Comparison of ENCODE assay signal across 28 cellular contexts in genomic region chrX:22105231-22105630, GRCh38.
DNase-seq lines count a peak whose midpoint lies in the region; ATAC-seq and TF ChIP-seq lines count a peak whose summit lies in the region.
"Had no signal": no experiment of that assay in that cellular context is flagged by ENCODE, and none has a peak within 500 bp of the region (broad histone marks: within the 10 kb centered on the region; RNA-seq: fewer than 3 reads in every experiment).

No MANE protein-coding gene starts in this region.

- H3K4me3 Mint-ChIP-seq in mesothelial cell of epicardium, result no peak overlapping the region
- H3K4me3 Mint-ChIP-seq: activated B cell treated with CpG ODN at 0.5 μM for 24 hours; activated naive CD8-positive, alpha-beta T cell treated with anti-CD3 and anti-CD28 coated beads, Interleukin-2, amount 10 ng/mL, durations not matched to agents 7 days and 5 days; activated T-cell treated with anti-CD3 and anti-CD28 coated beads, Interleukin-2, amount 50 U/mL, for 4 hours; naive thymus-derived CD8-positive, alpha-beta T cell had no signal

- peaks cover 9% of the 10 kb centered on the region for H3K36me3 Mint-ChIP-seq in mesothelial cell of epicardium
- H3K36me3 Mint-ChIP-seq: activated naive CD8-positive, alpha-beta T cell treated with anti-CD3 and anti-CD28 coated beads, Interleukin-2, amount 10 ng/mL, durations not matched to agents 7 days and 5 days; naive thymus-derived CD8-positive, alpha-beta T cell had no signal

- no peak overlapping the region for H3K4me2 ChIP-seq in trophoblast cell (ENCODE audit: low read length)

- H3K23ac ChIP-seq in trophoblast cell (ENCODE audit: low read length), result no peak overlapping the region

- peak overlapping the region; percentile 3 for H4K12ac ChIP-seq in trophoblast cell (ENCODE audit: low read depth, low read length)

- no peaks in the 10 kb centered on the region for H3K79me1 ChIP-seq in trophoblast cell (ENCODE audit: low read length)

- H4K91ac ChIP-seq in trophoblast cell (ENCODE audit: low read depth, low read length), result no peak overlapping the region

- H3K9ac ChIP-seq in trophoblast cell (ENCODE audit: low read length), result no peak overlapping the region

- H3K4me1 ChIP-seq in SJCRH30 (peaks cover 31% of the 10 kb centered on the region), trophoblast cell (ENCODE audit: control insufficient read depth in 1 of 2, insufficient read depth in 2 of 2, low read length in 2 of 2) (peaks cover 2 to 3% of the 10 kb centered on the region in 2 experiments)
- H3K4me1 ChIP-seq: heart right ventricle, psoas muscle, sigmoid colon, transverse colon had no signal

- H3K4me1 Mint-ChIP-seq in mesothelial cell of epicardium, result no peaks in the 10 kb centered on the region
- H3K4me1 Mint-ChIP-seq: activated B cell treated with CpG ODN at 0.5 μM for 24 hours; activated naive CD8-positive, alpha-beta T cell treated with anti-CD3 and anti-CD28 coated beads, Interleukin-2, amount 10 ng/mL, durations not matched to agents 7 days and 5 days; naive thymus-derived CD8-positive, alpha-beta T cell had no signal

- H3K18ac ChIP-seq in trophoblast cell (ENCODE audit: low read length), result no peak overlapping the region

- no peaks in the 10 kb centered on the region for H3K79me2 ChIP-seq in trophoblast cell (ENCODE audit: control insufficient read depth, insufficient read depth, low read length, poor library complexity)

- DNase-seq in AG20443 (ENCODE audit: low spot score) (peak; percentile 56), SJCRH30 (peak; percentile 88 to 92), fibroblast of pulmonary artery (ENCODE audit: low read depth) (peak; percentile 26), trophoblast cell (no peak), HCEC 1CT (no peak), NCI-H1436 (lab: John Stamatoyannopoulos, UW) (no peak), mesothelial cell of epicardium (ENCODE audit: low spot score in 2 of 2, unreplicated experiment in 2 of 2) (no peak)
- DNase-seq: activated B cell treated with CpG ODN at 0.5 μM for 24 hours; activated CD4-positive, alpha-beta T cell treated with anti-CD3 and anti-CD28 coated beads, Interleukin-2, amount 50 U/mL, for 1 hour; activated gamma-delta T cell; activated naive CD8-positive, alpha-beta T cell treated with anti-CD3 and anti-CD28 coated beads, Interleukin-2, amount 10 ng/mL, durations not matched to agents 7 days and 5 days; activated T-cell treated with anti-CD3 and anti-CD28 coated beads, Interleukin-2, amount 50 U/mL, for 4 hours; Caco-2; DMS79; GDM1; MV-4-11; naive thymus-derived CD8-positive, alpha-beta T cell; NCI-H510A; nucleus accumbens; OCI-M1; psoas muscle; sigmoid colon; stimulated activated CD4-positive, alpha-beta T cell treated with anti-CD3 and anti-CD28 coated beads, Interleukin-4, amount 100 ng/mL, for 24 hours; transverse colon had no signal

- WGBS in trophoblast cell (ENCODE audit: extremely low coverage, insufficient coverage, insufficient read length), result no CpG with 5 or more reads among the region's 6 CpGs

- H3K27ac ChIP-seq in SJCRH30 (peak overlapping the region; percentile 37), trophoblast cell (ENCODE audit: low read depth, low read length) (no peak overlapping the region)
- H3K27ac ChIP-seq: C4-2B, heart right ventricle, psoas muscle, RWPE1, transverse colon had no signal

- H2AFZ ChIP-seq in trophoblast cell (ENCODE audit: insufficient read depth, low read length, poor library complexity), result no peak overlapping the region

- no peak overlapping the region for H2AK5ac ChIP-seq in trophoblast cell (ENCODE audit: low read length)

- H2BK120ac ChIP-seq in trophoblast cell (ENCODE audit: insufficient read depth, low read length, poor library complexity), result no peak overlapping the region

- no peak overlapping the region for H4K8ac ChIP-seq in trophoblast cell (ENCODE audit: low read depth, low read length)

- no peak overlapping the region for H3K4me3 ChIP-seq in SJCRH30
- no peak overlapping the region for H3K4me3 ChIP-seq in fibroblast of pulmonary artery (replicated peaks; ENCODE audit: low read depth, low read length)
- H3K4me3 ChIP-seq in trophoblast cell (ENCODE audit: low read depth, low read length), result no peak overlapping the region
- H3K4me3 ChIP-seq: heart right ventricle, psoas muscle, sigmoid colon, transverse colon had no signal

- no peak for ATAC-seq in GM21423 (IDR thresholded peaks at IDR 0.05; ENCODE audit: unreplicated experiment)
- ATAC-seq: activated T-cell treated with anti-CD3 and anti-CD28 coated beads, Interleukin-2, amount 50 U/mL, for 4 hours; naive thymus-derived CD8-positive, alpha-beta T cell; psoas muscle had no signal

- no peak overlapping the region for H2BK5ac ChIP-seq in trophoblast cell (ENCODE audit: low read depth, low read length, poor library complexity)

- no peak overlapping the region for H3K27ac Mint-ChIP-seq in mesothelial cell of epicardium
- H3K27ac Mint-ChIP-seq: activated B cell treated with CpG ODN at 0.5 μM for 24 hours; activated naive CD8-positive, alpha-beta T cell treated with anti-CD3 and anti-CD28 coated beads, Interleukin-2, amount 10 ng/mL, durations not matched to agents 7 days and 5 days; naive thymus-derived CD8-positive, alpha-beta T cell had no signal

- no peaks in the 10 kb centered on the region for H3K27me3 ChIP-seq in SJCRH30
- no peaks in the 10 kb centered on the region for H3K27me3 ChIP-seq in trophoblast cell (ENCODE audit: insufficient read depth, low read length)
- H3K27me3 ChIP-seq: heart right ventricle, sigmoid colon, transverse colon had no signal

- peaks cover 27% of the 10 kb centered on the region for H3K9me3 Mint-ChIP-seq in mesothelial cell of epicardium
- H3K9me3 Mint-ChIP-seq: activated B cell treated with CpG ODN at 0.5 μM for 24 hours; activated naive CD8-positive, alpha-beta T cell treated with anti-CD3 and anti-CD28 coated beads, Interleukin-2, amount 10 ng/mL, durations not matched to agents 7 days and 5 days; activated T-cell treated with anti-CD3 and anti-CD28 coated beads, Interleukin-2, amount 50 U/mL, for 4 hours; naive thymus-derived CD8-positive, alpha-beta T cell had no signal

- H3K9me3 ChIP-seq in SJCRH30 (replicated peaks), result 0 out of 2 replicates have a peak, but pooled peaks cover 2% of the 10 kb centered on the region
- peaks cover 2% of the 10 kb centered on the region for H3K9me3 ChIP-seq in trophoblast cell (ENCODE audit: insufficient read depth, low read depth, low read length)
- H3K9me3 ChIP-seq: Caco-2, heart right ventricle, psoas muscle, sigmoid colon, transverse colon had no signal

- H2BK12ac ChIP-seq in trophoblast cell (ENCODE audit: low read length), result no peak overlapping the region

- TF ChIP-seq CTCF in fibroblast of pulmonary artery (IDR thresholded peaks at IDR 0.05; ENCODE audit: low read length, missing control alignments) (no peak), mesothelial cell of epicardium (IDR thresholded peaks at IDR 0.05; ENCODE audit: unreplicated experiment) (no peak)

- H3K36me3 ChIP-seq in SJCRH30 (no peaks in the 10 kb centered on the region), trophoblast cell (ENCODE audit: control insufficient read depth in 1 of 2, insufficient read depth in 2 of 2, low read length in 2 of 2) (no peaks in the 10 kb centered on the region)
- H3K36me3 ChIP-seq: heart right ventricle, sigmoid colon, transverse colon had no signal

- H3K4ac ChIP-seq in trophoblast cell (ENCODE audit: low read depth, low read length), result no peak overlapping the region

- no peaks in the 10 kb centered on the region for H3K27me3 Mint-ChIP-seq in mesothelial cell of epicardium (ENCODE audit: low read depth)
- H3K27me3 Mint-ChIP-seq: activated B cell treated with CpG ODN at 0.5 μM for 24 hours; activated naive CD8-positive, alpha-beta T cell treated with anti-CD3 and anti-CD28 coated beads, Interleukin-2, amount 10 ng/mL, durations not matched to agents 7 days and 5 days; naive thymus-derived CD8-positive, alpha-beta T cell had no signal

- no peak overlapping the region for H3K14ac ChIP-seq in trophoblast cell (ENCODE audit: low read length)

Comparison
In these comparisons a context has a peak if more than half of its experiments do, and no peak if none do; other contexts are left out.
1. DNase-seq: peak in AG20443 (single experiment), SJCRH30 (2 of 2) and fibroblast of pulmonary artery (single experiment); none in trophoblast cell (0 of 2), HCEC 1CT (single experiment), NCI-H1436 (single experiment) and mesothelial cell of epicardium (0 of 2).